In the genomic region with DNA sequence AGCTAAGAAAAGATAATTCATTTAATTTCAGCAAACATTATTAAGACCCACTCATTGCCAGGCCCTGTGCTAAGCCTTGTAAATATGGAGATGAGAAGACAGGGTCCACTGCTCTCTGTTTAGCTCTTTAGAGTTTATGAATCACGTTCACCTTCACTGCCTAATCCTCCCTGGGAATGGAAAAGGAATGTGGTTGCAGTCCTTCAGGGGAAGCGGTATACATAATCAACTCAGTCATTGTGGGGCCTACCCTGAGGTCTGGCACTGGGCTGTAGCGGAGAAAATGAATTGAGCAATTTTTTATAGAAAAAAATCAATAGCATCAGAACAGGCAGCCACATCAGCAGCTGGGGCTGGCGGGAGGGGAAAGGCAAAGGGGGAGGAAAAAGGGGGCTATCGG, we compare ENCODE assay signal across 24 cellular contexts.
"Had no signal": no experiment of that assay in that cellular context is flagged by ENCODE, and none has a peak within 500 bp of the region (broad histone marks: within the 10 kb centered on the region; RNA-seq: fewer than 3 reads in every experiment).

No MANE protein-coding gene starts in this region.

- DNase-seq: activated CD4-positive, alpha-beta T cell treated with anti-CD3 and anti-CD28 coated beads for 1 hour; activated CD4-positive, alpha-beta T cell treated with anti-CD3 and anti-CD28 coated beads, Interleukin-2, amount 50 U/mL, for 1 hour; activated CD8-positive, alpha-beta T cell treated with anti-CD3 and anti-CD28 coated beads, Interleukin-2, amount 10 ng/mL, durations not matched to agents 7 days and 5 days; activated gamma-delta T cell treated with Interleukin-2 at 50 U/mL for 16 hours; activated T-cell treated with anti-CD3 and anti-CD28 coated beads, Interleukin-2, amount 50 U/mL, for 1 hour; anterior cingulate cortex; caudate nucleus; effector CD4-positive, alpha-beta T cell; erythroblast; foreskin melanocyte; left cardiac atrium; occipital lobe; posterior cingulate gyrus; stimulated activated CD4-positive, alpha-beta T cell treated with anti-CD3 and anti-CD28 coated beads, Interleukin-12 subunit alpha, Interleukin-12 subunit beta, amount 100 ng/mL, for 4 hours; substantia nigra; thyroid gland had no signal

- H3K9me3 Mint-ChIP-seq: activated naive CD4-positive, alpha-beta T cell treated with anti-CD3 and anti-CD28 coated beads, Interleukin-2, amount 50 U/mL, for 24 hours; memory B cell; stimulated activated naive CD8-positive, alpha-beta T cell treated with anti-CD3 and anti-CD28 coated beads, Interleukin-15, Interleukin-2, amounts not matched to agents 100 ng/mL and 50 ng/mL, for 24 hours; T-helper 1 cell treated with Interleukin-12 subunit alpha and Interleukin-12 subunit beta and Interleukin-4 antibody, amounts not matched to agents 30 μg/mL and 1 μg/mL, for 36 hours had no signal

- H3K4me3 ChIP-seq: right atrium auricular region, thyroid gland had no signal

- H3K27ac Mint-ChIP-seq: activated CD8-positive, alpha-beta T cell treated with anti-CD3 and anti-CD28 coated beads, Interleukin-2, amount 10 ng/mL, durations not matched to agents 7 days and 5 days; activated naive CD4-positive, alpha-beta T cell treated with anti-CD3 and anti-CD28 coated beads, Interleukin-2, amount 50 U/mL, for 24 hours; dendritic cell treated with granulocyte-macrophage colony-stimulating factor and Interleukin-4, amounts not matched to agents 40 ng/mL and 50 ng/mL, for 4 days; memory B cell; stimulated activated naive CD8-positive, alpha-beta T cell treated with anti-CD3 and anti-CD28 coated beads, Interleukin-15, Interleukin-2, amounts not matched to agents 100 ng/mL and 50 ng/mL, for 24 hours; T-helper 1 cell treated with Interleukin-12 subunit alpha and Interleukin-12 subunit beta and Interleukin-4 antibody, amounts not matched to agents 30 μg/mL and 1 μg/mL, for 36 hours had no signal

- H3K36me3 Mint-ChIP-seq: activated naive CD4-positive, alpha-beta T cell treated with anti-CD3 and anti-CD28 coated beads, Interleukin-2, amount 50 U/mL, for 24 hours; memory B cell had no signal

- H3K36me3 ChIP-seq: right atrium auricular region, thyroid gland had no signal

- H3K4me1 Mint-ChIP-seq: activated naive CD4-positive, alpha-beta T cell treated with anti-CD3 and anti-CD28 coated beads, Interleukin-2, amount 50 U/mL, for 24 hours; memory B cell had no signal

- H3K9me3 ChIP-seq: right atrium auricular region, thyroid gland had no signal

- H3K27me3 Mint-ChIP-seq: dendritic cell treated with granulocyte-macrophage colony-stimulating factor and Interleukin-4, amounts not matched to agents 40 ng/mL and 50 ng/mL, for 4 days; stimulated activated naive CD8-positive, alpha-beta T cell treated with anti-CD3 and anti-CD28 coated beads, Interleukin-15, Interleukin-2, amounts not matched to agents 100 ng/mL and 50 ng/mL, for 24 hours had no signal

- H3K4me3 Mint-ChIP-seq: activated CD8-positive, alpha-beta T cell treated with anti-CD3 and anti-CD28 coated beads, Interleukin-2, amount 10 ng/mL, durations not matched to agents 7 days and 5 days; activated naive CD4-positive, alpha-beta T cell treated with anti-CD3 and anti-CD28 coated beads, Interleukin-2, amount 50 U/mL, for 24 hours; dendritic cell treated with granulocyte-macrophage colony-stimulating factor and Interleukin-4, amounts not matched to agents 40 ng/mL and 50 ng/mL, for 4 days; memory B cell; stimulated activated naive CD8-positive, alpha-beta T cell treated with anti-CD3 and anti-CD28 coated beads, Interleukin-15, Interleukin-2, amounts not matched to agents 100 ng/mL and 50 ng/mL, for 24 hours; T-helper 1 cell treated with Interleukin-12 subunit alpha and Interleukin-12 subunit beta and Interleukin-4 antibody, amounts not matched to agents 30 μg/mL and 1 μg/mL, for 36 hours had no signal

- H3K27me3 ChIP-seq: right atrium auricular region, thyroid gland had no signal

- H3K4me1 ChIP-seq: right atrium auricular region, thyroid gland had no signal

- FAIRE-seq: endometrium had no signal

- H3K27ac ChIP-seq: right atrium auricular region, thyroid gland, VCaP had no signal
